ENCODE assay signal across 13 cellular contexts in genomic region chr7:40474790-40475680, GRCh38.
A peak's percentile ranks its signal among the peaks of the same experiment; 100 is the strongest.
DNase-seq lines count a peak whose midpoint lies in the region; ATAC-seq and TF ChIP-seq lines count a peak whose summit lies in the region.
"Had no signal": no experiment of that assay in that cellular context is flagged by ENCODE, and none has a peak within 500 bp of the region (broad histone marks: within the 10 kb centered on the region; RNA-seq: fewer than 3 reads in every experiment).

No MANE protein-coding gene starts in this region.

- no peak overlapping the region for H3K4me3 Mint-ChIP-seq in progenitor cell of endocrine pancreas (ENCODE audit: low read depth)
- H3K4me3 Mint-ChIP-seq in CD4-positive, alpha-beta T cell: no peak overlapping the region

- no peaks in the 10 kb centered on the region for H3K4me1 Mint-ChIP-seq in progenitor cell of endocrine pancreas (ENCODE audit: low read depth)
- H3K4me1 Mint-ChIP-seq in CD4-positive, alpha-beta T cell (ENCODE audit: low read depth): no peaks in the 10 kb centered on the region

- DNase-seq in GM13976 (ENCODE audit: low spot score) (peak; percentile 21), progenitor cell of endocrine pancreas (ENCODE audit: low spot score, unreplicated experiment) (no peak), SHP77 treated with DMSO at 0.1 percent for 48 hours (lab: John Stamatoyannopoulos, UW) (no peak), HEK293T (ENCODE audit: extremely low spot score) (no peak)
- no peak for DNase-seq in CD4-positive, alpha-beta T cell
- DNase-seq: activated CD8-positive, alpha-beta memory T cell treated with anti-CD3 and anti-CD28 coated beads, Interleukin-2, amount 50 U/mL, for 4 hours; AML-193; foreskin melanocyte; lower lobe of right lung had no signal

- H3K27ac ChIP-seq in CD4-positive, alpha-beta T cell (ENCODE audit: low read depth, low read length): no peak overlapping the region
- H3K27ac ChIP-seq: cardiac muscle cell, lower lobe of right lung had no signal

- TF ChIP-seq CTCF in GM13976 (IDR thresholded peaks at IDR 0.05; ENCODE audit: borderline replicate concordance, control extremely low read depth, extremely low read depth, insufficient read depth, missing control alignments): no peak
- TF ChIP-seq CTCF in progenitor cell of endocrine pancreas (IDR thresholded peaks at IDR 0.05; ENCODE audit: unreplicated experiment): no peak
- no peak for TF ChIP-seq CTCF in CD4-positive, alpha-beta T cell (IDR thresholded peaks at IDR 0.05)

- POLR2A ChIA-PET in CD4-positive, alpha-beta T cell (lab: Charles Lee): no interaction called here
- POLR2A ChIA-PET in HEK293T (lab: Yijun Ruan, JAX): no interaction called here

- H3K9me3 ChIP-seq in CD4-positive, alpha-beta T cell (ENCODE audit: control insufficient read depth, low read length): no peaks in the 10 kb centered on the region
- H3K9me3 ChIP-seq: lower lobe of right lung had no signal

- H3K9me3 Mint-ChIP-seq in progenitor cell of endocrine pancreas (ENCODE audit: low read depth): no peaks in the 10 kb centered on the region
- H3K9me3 Mint-ChIP-seq in CD4-positive, alpha-beta T cell: no peaks in the 10 kb centered on the region

- no peaks in the 10 kb centered on the region for H3K27me3 ChIP-seq in CD4-positive, alpha-beta T cell (ENCODE audit: control insufficient read depth, insufficient read depth, low read length)
- H3K27me3 ChIP-seq: cardiac muscle cell had no signal

- H3K36me3 Mint-ChIP-seq in progenitor cell of endocrine pancreas (ENCODE audit: insufficient read depth): no peaks in the 10 kb centered on the region
- no peaks in the 10 kb centered on the region for H3K36me3 Mint-ChIP-seq in CD4-positive, alpha-beta T cell (ENCODE audit: low read depth)

- intact Hi-C loops in CD4-positive, alpha-beta T cell (cut with DNase I, micrococcal nuclease): no loop called here

- peak; percentile 100 for ATAC-seq in GM19351 (IDR thresholded peaks at IDR 0.05; ENCODE audit: unreplicated experiment)
- ATAC-seq in HG02798 (IDR thresholded peaks at IDR 0.05; ENCODE audit: poor library complexity, unreplicated experiment): peak; percentile 100
- ATAC-seq in HG03521 (IDR thresholded peaks at IDR 0.05; ENCODE audit: unreplicated experiment): peak; percentile 99
- ATAC-seq in CD4-positive, alpha-beta T cell (ENCODE audit: poor library complexity): no peak
- ATAC-seq: lower lobe of right lung had no signal

- in situ Hi-C loops in GM13976 (cut with MboI; ENCODE audit: low sequenced_read_pairs, unreplicated experiment): no loop called here

- CTCF ChIA-PET in CD4-positive, alpha-beta T cell (lab: Charles Lee): no interaction called here
- CTCF ChIA-PET in HEK293T (lab: Yijun Ruan, JAX): no interaction called here

- H3K27me3 Mint-ChIP-seq in progenitor cell of endocrine pancreas: no peaks in the 10 kb centered on the region
- H3K27me3 Mint-ChIP-seq in CD4-positive, alpha-beta T cell: no peaks in the 10 kb centered on the region

- no peak overlapping the region for H3K27ac Mint-ChIP-seq in progenitor cell of endocrine pancreas
- no peak overlapping the region for H3K27ac Mint-ChIP-seq in CD4-positive, alpha-beta T cell

TF ChIP-seq in HEK293T, 16 proteins besides CTCF, POLR2A, EP300 and RAD21:
- no peak for TF ChIP-seq L3MBTL2 (conservative IDR thresholded peaks at IDR 0.05)
- TF ChIP-seq LEF1 (IDR thresholded peaks at IDR 0.05; ENCODE audit: borderline replicate concordance): no peak
